Comparison of ENCODE assay signal across 9 cellular contexts in genomic region chr18:5239447-5239846, GRCh38. TPM values are rescaled to one million over a fixed set of nuclear protein-coding genes. Genes with fewer than 3 reads are reported as not detected.
DNase-seq lines count a peak whose midpoint lies in the region; ATAC-seq and TF ChIP-seq lines count a peak whose summit lies in the region.
"Had no signal": no experiment of that assay in that cellular context is flagged by ENCODE, and none has a peak within 500 bp of the region (broad histone marks: within the 10 kb centered on the region; RNA-seq: fewer than 3 reads in every experiment).

No MANE protein-coding gene starts in this region.

- TF ChIP-seq CTCF in AG09309 (IDR thresholded peaks at IDR 0.05; ENCODE audit: control insufficient read depth, insufficient read depth, low read depth, low read length, missing control alignments) = no peak
- TF ChIP-seq CTCF in cardiac fibroblast (IDR thresholded peaks at IDR 0.05; ENCODE audit: low read depth, low read length) = no peak
- TF ChIP-seq CTCF in GM20000 (IDR thresholded peaks at IDR 0.05; ENCODE audit: extremely low read depth, missing control alignments) = no peak

- H3K36me3 ChIP-seq in HUES6 (ENCODE audit: control insufficient read depth, insufficient read depth, low read length) = peaks cover 15% of the 10 kb centered on the region

- H3K4me3 ChIP-seq in AG09309 (ENCODE audit: control insufficient read depth, low read depth, low read length) (peak overlapping the region; percentile 95), HUES6 (ENCODE audit: low read depth, low read length) (peak overlapping the region; percentile 80), cardiac fibroblast (replicated peaks in 1 of 2; ENCODE audit: low read depth in 2 of 2, low read length in 2 of 2) (peak overlapping the region; percentile 70 to 77)

- peaks cover 14 to 61% (median 41%) of the 10 kb centered on the region in 4 donors for H3K4me1 Mint-ChIP-seq in naive thymus-derived CD8-positive, alpha-beta T cell

- no peaks in the 10 kb centered on the region for H3K9me3 ChIP-seq in HUES6 (ENCODE audit: control insufficient read depth, insufficient read depth, low read depth, low read length)

- H3K9me3 Mint-ChIP-seq in naive thymus-derived CD8-positive, alpha-beta T cell = peaks cover 0 to 10% (median 3%) of the 10 kb centered on the region in 9 donors

- H3K36me3 Mint-ChIP-seq in naive thymus-derived CD8-positive, alpha-beta T cell = peaks cover 22 to 47% (median 46%) of the 10 kb centered on the region in 3 donors

- peak overlapping the region in 8 of 10 donors; percentile 40 to 99 (median 72) for H3K27ac Mint-ChIP-seq in naive thymus-derived CD8-positive, alpha-beta T cell

- no peak for DNase-seq in AG09309 (ENCODE audit: low read depth)
- DNase-seq in cardiac fibroblast (ENCODE audit: low read depth in 2 of 2) = peak in 1 of 2 donors; percentile 2
- no peak for DNase-seq in naive thymus-derived CD8-positive, alpha-beta T cell
- DNase-seq in effector CD4-positive, alpha-beta T cell = no peak
- no peak for DNase-seq in G401 (ENCODE audit: low spot score)
- DNase-seq in GM20000 (ENCODE audit: low spot score) = no peak
- DNase-seq: kidney glomerular epithelial cell had no signal

- H3K27ac ChIP-seq in HUES6 (ENCODE audit: low read depth, low read length) = no peak overlapping the region

- in situ Hi-C loops in G401 (cut with HindIII; ENCODE audit: low sequenced_read_pairs) = no loop called here

- peak overlapping the region; percentile 33 to 96 (median 74) for H3K4me3 Mint-ChIP-seq in naive thymus-derived CD8-positive, alpha-beta T cell

- H3K9ac ChIP-seq in HUES6 (ENCODE audit: low read length) = no peak overlapping the region

- peaks cover 10% of the 10 kb centered on the region for H3K27me3 ChIP-seq in HUES6 (ENCODE audit: control insufficient read depth, insufficient read depth, low read length)

- H3K4me1 ChIP-seq in HUES6 (ENCODE audit: control insufficient read depth, insufficient read depth, low read length) = peaks cover 10% of the 10 kb centered on the region; the same call in 1 of the 2 replicates

- no peaks in the 10 kb centered on the region for H3K27me3 Mint-ChIP-seq in naive thymus-derived CD8-positive, alpha-beta T cell

- no peak for ATAC-seq in naive thymus-derived CD8-positive, alpha-beta T cell
- ATAC-seq in HG02840 (IDR thresholded peaks at IDR 0.05; ENCODE audit: low FRiP score, unreplicated experiment) = no peak

- POLR2A ChIA-PET in naive thymus-derived CD8-positive, alpha-beta T cell (lab: Charles Lee) = interaction anchor here (1.5 to 11.0 kb wide), 3 partner anchors 49 to 80 kb away, joined by 4 to 289 read pairs (median 40); partner anchors contain the start of gene ZBTB14

RNA-seq across cellular contexts. Expression of gene AKAIN1, which starts 42.4 kb away (rescaled TPM):
- not detected for total RNA-seq in naive thymus-derived CD8-positive, alpha-beta T cell
- not detected for polyA plus RNA-seq in naive thymus-derived CD8-positive, alpha-beta T cell
- total RNA-seq in G401 (2014; rRNA removed; shearing (Covaris generic)) = not detected in 2 replicates

RNA-seq across cellular contexts. Expression of gene ZBTB14, which starts 56.1 kb away (rescaled TPM):
- 10 to 100 TPM; 42.7 to 48.7 TPM for total RNA-seq in naive thymus-derived CD8-positive, alpha-beta T cell
- polyA plus RNA-seq in naive thymus-derived CD8-positive, alpha-beta T cell = 10 to 100 TPM; 14.6 to 19.2 (median 18.4) TPM
- total RNA-seq in G401 (2014; rRNA removed; shearing (Covaris generic)) = 7.4 and 21.9 TPM in 2 replicates
